Comparison of ENCODE assay signal across 11 cellular contexts in genomic region chr10:25026463-25026862, GRCh38. TPM values are rescaled to one million over a fixed set of nuclear protein-coding genes. Genes with fewer than 3 reads are reported as not detected.
DNase-seq lines count a peak whose midpoint lies in the region; ATAC-seq, FAIRE-seq and TF ChIP-seq lines count a peak whose summit lies in the region.
"Had no signal": no experiment of that assay in that cellular context is flagged by ENCODE, and none has a peak within 500 bp of the region (broad histone marks: within the 10 kb centered on the region; RNA-seq: fewer than 3 reads in every experiment).

No MANE protein-coding gene starts in this region.

- SMC1A ChIA-PET in GM12878 (lab: Charles Lee; ENCODE audit: uncharacterized antibody, unreplicated experiment) = interaction anchor here (1.0 to 3.8 kb wide), 3 partner anchors 10 to 54 kb away, joined by 3 to 18 read pairs (median 6); no protein-coding TSS in a partner anchor

- peaks cover 17% of the 10 kb centered on the region for H3K36me3 Mint-ChIP-seq in stimulated activated memory B cell treated with anti-CD40 and anti-IgM and Interleukin-4, amounts not matched to agents 10 μg/mL and 1 μg/mL and 100 μg/mL, for 72 hours

- H3K36me3 ChIP-seq in GM12878 (ENCODE audit: control insufficient read depth in 2 of 2, insufficient read depth in 2 of 2, low read length in 1 of 2) = no peaks in the 10 kb centered on the region
- H3K36me3 ChIP-seq: thoracic aorta had no signal

- no peaks in the 10 kb centered on the region for H3K4me1 Mint-ChIP-seq in stimulated activated memory B cell treated with anti-CD40 and anti-IgM and Interleukin-4, amounts not matched to agents 10 μg/mL and 1 μg/mL and 100 μg/mL, for 72 hours
- H3K4me1 Mint-ChIP-seq: nephron progenitor cell had no signal

- no peaks in the 10 kb centered on the region for H3K9me3 ChIP-seq in GM12878 (replicated peaks; ENCODE audit: control insufficient read depth, insufficient read depth, low read length)
- H3K9me3 ChIP-seq: thoracic aorta had no signal

- H3K9ac ChIP-seq in GM12878 (ENCODE audit: control insufficient read depth, insufficient read depth, low read length) = no peak overlapping the region

- CTCF ChIA-PET in GM12878 (lab: Yijun Ruan, JAX) = interaction anchor here (7.0 kb wide), 1 partner anchor 52 kb away, joined by 52 read pairs; no protein-coding TSS in a partner anchor

- 93% methylated on average over 1 of the region's 1 CpG for WGBS in GM12878 (ENCODE audit: insufficient coverage, insufficient replicate concordance, low lambda C conversion rate, missing lambda C conversion rate)

- no peak overlapping the region for H3K4me3 ChIP-seq in GM12878
- H3K4me3 ChIP-seq: thoracic aorta had no signal

- DNase-seq in AG08395 (ENCODE audit: low spot score) (peak; percentile 6), GM12878 (ENCODE audit: low read depth, low spot score) (no peak), left colon (no peak), AML-193 (lab: John Stamatoyannopoulos, UW) (no peak), HuH-7.5 (ENCODE audit: low spot score) (no peak)
- DNase-seq: nephron progenitor cell had no signal

- H3K27me3 ChIP-seq in GM12878 (replicated peaks in 1 of 2; ENCODE audit: control insufficient read depth in 2 of 2, insufficient read depth in 2 of 2, low read length in 1 of 2) = no peaks in the 10 kb centered on the region

- TF ChIP-seq EP300 in Ishikawa (IDR thresholded peaks at IDR 0.05; ENCODE audit: borderline replicate concordance) (no peak), GM12878 (IDR thresholded peaks at IDR 0.05; ENCODE audit: borderline replicate concordance in 1 of 2, control insufficient read depth in 1 of 2, low read depth in 2 of 2, low read length in 2 of 2) (no peak)

- no peak; a peak in 1 of 6 replicates for TF ChIP-seq CTCF in GM12878 (IDR thresholded peaks at IDR 0.05 in 2 of 3, conservative IDR thresholded peaks at IDR 0.05 in 1 of 3; ENCODE audit: control insufficient read depth in 2 of 3, extremely low read depth in 1 of 3, insufficient read depth in 1 of 3, low read depth in 3 of 3, low read length in 3 of 3)

- H3K4me2 ChIP-seq in GM12878 (ENCODE audit: control insufficient read depth, insufficient read depth) = no peak overlapping the region

- intact Hi-C loops in GM12878 (cut with micrococcal nuclease; ENCODE audit: unreplicated experiment) (no loop called here), left colon (cut with DNase I, micrococcal nuclease) (no loop called here)

- RAD21 ChIA-PET in GM12878 (lab: Charles Lee; ENCODE audit: unreplicated experiment) = interaction anchor here (6.5 kb wide), 1 partner anchor 54 kb away, joined by 33 read pairs; no protein-coding TSS in a partner anchor

- no peak overlapping the region for H3K4me3 Mint-ChIP-seq in stimulated activated memory B cell treated with anti-CD40 and anti-IgM and Interleukin-4, amounts not matched to agents 10 μg/mL and 1 μg/mL and 100 μg/mL, for 72 hours
- H3K4me3 Mint-ChIP-seq: nephron progenitor cell had no signal

- TF ChIP-seq POLR2A in GM12878 (IDR thresholded peaks at IDR 0.05; ENCODE audit: low read depth, low read length) = no peak

- H3K27ac Mint-ChIP-seq in stimulated activated memory B cell treated with anti-CD40 and anti-IgM and Interleukin-4, amounts not matched to agents 10 μg/mL and 1 μg/mL and 100 μg/mL, for 72 hours = no peak overlapping the region
- H3K27ac Mint-ChIP-seq: nephron progenitor cell had no signal

- H3K27me3 Mint-ChIP-seq in stimulated activated memory B cell treated with anti-CD40 and anti-IgM and Interleukin-4, amounts not matched to agents 10 μg/mL and 1 μg/mL and 100 μg/mL, for 72 hours = no peaks in the 10 kb centered on the region

- no peak overlapping the region for H3K27ac ChIP-seq in GM12878 (ENCODE audit: control insufficient read depth, insufficient read depth)
- H3K27ac ChIP-seq: thoracic aorta had no signal

- FAIRE-seq in GM12878 (lab: Jason Lieb, UNC) = no peak

- POLR2A ChIA-PET in GM12878 (lab: Charles Lee) = no interaction called here

- H3K9me3 Mint-ChIP-seq in stimulated activated memory B cell treated with anti-CD40 and anti-IgM and Interleukin-4, amounts not matched to agents 10 μg/mL and 1 μg/mL and 100 μg/mL, for 72 hours = peaks cover 3% of the 10 kb centered on the region

- peak; percentile 8; the same call in 1 of the 2 replicates for TF ChIP-seq RAD21 in Ishikawa (IDR thresholded peaks at IDR 0.05; ENCODE audit: low read depth)
- 0 out of 2 replicates have a peak, but pooled peaks have one; percentile 6 for TF ChIP-seq RAD21 in GM12878 (IDR thresholded peaks at IDR 0.05; ENCODE audit: insufficient read depth, low read depth, low read length)

- H3K79me2 ChIP-seq in GM12878 (ENCODE audit: control insufficient read depth, insufficient read depth, low read length) = no peaks in the 10 kb centered on the region

- no peak overlapping the region for H2AFZ ChIP-seq in GM12878 (ENCODE audit: control insufficient read depth, low read depth, low read length)

- H4K20me1 ChIP-seq in GM12878 (ENCODE audit: control insufficient read depth, insufficient read depth) = no peaks in the 10 kb centered on the region

- no peak for ATAC-seq in GM12878
- peak; percentile 66 for ATAC-seq in left colon
- ATAC-seq in GM19463 (IDR thresholded peaks at IDR 0.05; ENCODE audit: unreplicated experiment) = no peak
- no peak for ATAC-seq in stimulated activated memory B cell treated with anti-CD40 and anti-IgM and Interleukin-4, amounts not matched to agents 10 μg/mL and 1 μg/mL and 100 μg/mL, for 72 hours

- in situ Hi-C loops in GM12878 (cut with MboI) = no loop called here

- no TSS peak for BruUV-seq in GM12878 (replicated peaks; lab: Mats Ljungman, UMichigan)

- H3K4me1 ChIP-seq in GM12878 (ENCODE audit: control insufficient read depth, insufficient read depth, low read length) = no peaks in the 10 kb centered on the region

TF ChIP-seq in Ishikawa, 13 proteins besides CTCF, POLR2A, EP300 and RAD21:
- TF ChIP-seq FOXM1 (IDR thresholded peaks at IDR 0.05; ENCODE audit: borderline replicate concordance, low read depth) = no peak

TF ChIP-seq in GM12878, 131 proteins besides CTCF, POLR2A, EP300 and RAD21 (continues in another document):
- no peak for TF ChIP-seq SMAD1 (IDR thresholded peaks at IDR 0.05; ENCODE audit: low read depth, partially characterized antibody)
- TF ChIP-seq HDAC6 (IDR thresholded peaks at IDR 0.05; ENCODE audit: unreplicated experiment) = no peak
- TF ChIP-seq HSF1 (IDR thresholded peaks at IDR 0.05; ENCODE audit: low read depth, low read length) = no peak
- no peak for TF ChIP-seq ZSCAN29 (IDR thresholded peaks at IDR 0.05)
- no peak for TF ChIP-seq POLR2AphosphoS5 (IDR thresholded peaks at IDR 0.05; ENCODE audit: low read length)
- no peak for TF ChIP-seq MEF2B (IDR thresholded peaks at IDR 0.05; ENCODE audit: partially characterized antibody, poor library complexity, severe bottlenecking)
- TF ChIP-seq FOS (IDR thresholded peaks at IDR 0.05; ENCODE audit: borderline replicate concordance, extremely low read depth, insufficient read length) = no peak

RNA-seq across cellular contexts. Expression of gene THNSL1, which starts 10.1 kb away (rescaled TPM):
- 4.5 and 5.5 TPM in 2 replicates for total RNA-seq in GM12878 (2013; cell fraction: nucleolus; rRNA removed)
- total RNA-seq in GM12878 (2014; rRNA removed) (4.2 and 5.7 TPM in 2 replicates), GM12878 (2014; rRNA removed; fragmentation: Illumina TruSeq; extraction: Trizol) (7.8 and 8.1 TPM in 2 replicates), GM12878 (2021) (6.1 and 6.3 TPM in 2 replicates), left colon (1 to 10 TPM; 2.5 to 3.0 TPM)
- 2.4 TPM for polyA plus RNA-seq in GM12878 (2011; ENCODE audit: low read depth)
- polyA plus RNA-seq in GM12878 (2011; rRNA removed) (4.3 and 7.2 TPM in 2 replicates), GM12878 (2014; fragmentation: Illumina TruSeq; extraction: Trizol) (7.5 and 11.6 TPM in 2 replicates), GM12878 (2014; fragmentation: Nextera tagmentation; extraction: Ambion mirVana) (1 to 10 TPM; 5.8 to 6.1 TPM), GM12878 (2014; rRNA removed) (4.6 and 5.7 TPM in 2 replicates), GM12878 (2016; fragmentation: Nextera tagmentation; extraction: Ambion mirVana) (10 to 100 TPM; 16.7 to 17.5 TPM)
- 1.3 and 1.7 TPM in 2 replicates for polyA plus RNA-seq in GM12878 (2011; cell fraction: cytosol; rRNA removed)
- polyA plus RNA-seq in GM12878 (2011; cell fraction: nucleus; rRNA removed) = 1.7 and 2.1 TPM in 2 replicates
- polyA plus RNA-seq in GM12878 (2012) = 2.4 and 4.5 TPM in 2 replicates
- polyA minus RNA-seq in GM12878 (2011; rRNA and poly(A)+ RNA removed) = 2.4 and 3.2 TPM in 2 replicates
- 0.94 and 1.5 TPM in 2 replicates for polyA minus RNA-seq in GM12878 (2011; cell fraction: cytosol; rRNA and poly(A)+ RNA removed)
- 0.86 and 1.1 TPM in 2 replicates for polyA minus RNA-seq in GM12878 (2011; cell fraction: nucleus; rRNA and poly(A)+ RNA removed)

RNA-seq across cellular contexts. Expression of gene ENKUR, which starts 10.5 kb away (rescaled TPM):
- total RNA-seq in GM12878 (2013; cell fraction: nucleolus; rRNA removed) = not detected in 2 replicates
- total RNA-seq in GM12878 (2014; rRNA removed) = not detected in 2 replicates
- total RNA-seq in GM12878 (2014; rRNA removed; fragmentation: Illumina TruSeq; extraction: Trizol) = not detected in 2 replicates
- total RNA-seq in GM12878 (2021) = 0.08 TPM in 1 of 2 replicates, not detected in the other
- polyA plus RNA-seq in GM12878 (2011; ENCODE audit: low read depth) = not detected
- 0.06 TPM in 1 of 2 replicates, not detected in the other for polyA plus RNA-seq in GM12878 (2011; rRNA removed)
- not detected in 2 replicates for polyA plus RNA-seq in GM12878 (2011; cell fraction: cytosol; rRNA removed)
- polyA plus RNA-seq in GM12878 (2011; cell fraction: nucleus; rRNA removed) = not detected in 2 replicates
- not detected in 2 replicates for polyA plus RNA-seq in GM12878 (2012)
- 0.01 TPM in 1 of 2 replicates, not detected in the other for polyA plus RNA-seq in GM12878 (2014; fragmentation: Illumina TruSeq; extraction: Trizol)
- under 1 TPM; 0.05 to 0.16 TPM for polyA plus RNA-seq in GM12878 (2014; fragmentation: Nextera tagmentation; extraction: Ambion mirVana)
- polyA plus RNA-seq in GM12878 (2014; rRNA removed) = not detected in 2 replicates
- under 1 TPM in 1 of 2 experiments, not detected in 1; 0.19 TPM for polyA plus RNA-seq in GM12878 (2016; fragmentation: Nextera tagmentation; extraction: Ambion mirVana)
- not detected in 2 replicates for polyA minus RNA-seq in GM12878 (2011; rRNA and poly(A)+ RNA removed)
- not detected in 2 replicates for polyA minus RNA-seq in GM12878 (2011; cell fraction: cytosol; rRNA and poly(A)+ RNA removed)
- polyA minus RNA-seq in GM12878 (2011; cell fraction: nucleus; rRNA and poly(A)+ RNA removed) = not detected in 2 replicates
- total RNA-seq in left colon = 1 to 10 TPM in 1 of 2 donors, under 1 TPM in 1; 0.39 to 1.3 TPM
- total RNA-seq: cardiac septum had no signal
